Comparison of ENCODE assay signal across 30 cellular contexts in the genomic region with DNA sequence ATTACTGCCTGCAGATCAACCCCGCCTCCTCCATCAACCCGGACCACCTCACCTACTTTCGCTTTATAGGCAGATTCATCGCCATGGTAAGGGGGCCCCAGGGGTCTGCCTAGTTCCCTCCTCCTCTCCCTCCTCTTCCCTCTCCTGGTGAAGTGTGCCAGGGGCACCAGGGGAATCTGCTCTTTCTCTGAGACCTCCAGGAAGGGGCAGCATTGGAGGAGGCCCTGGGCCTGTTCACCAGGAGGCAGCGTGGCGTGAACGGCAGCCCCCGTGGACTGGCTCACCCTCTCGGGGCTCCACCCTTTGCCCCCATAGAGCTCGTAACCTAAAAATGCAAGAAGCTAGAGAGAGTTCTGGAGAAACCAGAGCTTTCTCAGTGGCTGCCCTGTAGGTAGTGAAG. TPM values are rescaled to one million over a fixed set of nuclear protein-coding genes. Genes with fewer than 3 reads are reported as not detected.
"Had no signal": no experiment of that assay in that cellular context is flagged by ENCODE, and none has a peak within 500 bp of the region (broad histone marks: within the 10 kb centered on the region; RNA-seq: fewer than 3 reads in every experiment).

No MANE protein-coding gene starts in this region.

- H3K4me1 ChIP-seq: body of pancreas, left lung, prostate gland had no signal

- H3K4me3 ChIP-seq: body of pancreas, cardiac muscle cell, heart right ventricle, left lung, ovary, prostate gland, suprapubic skin, vagina had no signal

- H3K27me3 Mint-ChIP-seq: activated B cell treated with CpG ODN at 0.5 μM for 24 hours; activated CD4-positive, alpha-beta T cell treated with anti-CD3 and anti-CD28 coated beads for 36 hours; activated naive CD8-positive, alpha-beta T cell treated with anti-CD3 and anti-CD28 coated beads, Interleukin-2, amount 10 ng/mL, durations not matched to agents 7 days and 5 days; dendritic cell treated with granulocyte-macrophage colony-stimulating factor and Interleukin-4, amounts not matched to agents 40 ng/mL and 50 ng/mL, for 4 days; stimulated activated naive CD8-positive, alpha-beta T cell treated with anti-CD3 and anti-CD28 coated beads, Interleukin-15, amount 100 ng/mL, for 72 hours; type B pancreatic cell had no signal

- H3K27ac ChIP-seq: body of pancreas, cardiac muscle cell, heart right ventricle, left lung, neutrophil, ovary, prostate gland, suprapubic skin, vagina had no signal

- DNase-seq: activated B cell treated with CpG ODN at 0.5 μM for 24 hours; activated CD4-positive, alpha-beta T cell treated with anti-CD3 and anti-CD28 coated beads for 36 hours; activated CD4-positive, alpha-beta T cell treated with anti-CD3 and anti-CD28 coated beads, Interleukin-2, amount 50 U/mL, for 4 hours; activated CD8-positive, alpha-beta memory T cell treated with anti-CD3 and anti-CD28 coated beads for 24 hours; activated CD8-positive, alpha-beta memory T cell treated with anti-CD3 and anti-CD28 coated beads, Interleukin-2, amount 50 U/mL, for 4 hours; activated naive CD4-positive, alpha-beta T cell treated with anti-CD3 and anti-CD28 coated beads for 36 hours; activated naive CD8-positive, alpha-beta T cell treated with anti-CD3 and anti-CD28 coated beads, Interleukin-2, amount 10 ng/mL, durations not matched to agents 7 days and 5 days; activated T-cell treated with anti-CD3 and anti-CD28 coated beads, Interleukin-2, amount 50 U/mL, for 4 hours; amniotic stem cell; body of pancreas; effector CD4-positive, alpha-beta T cell; erythroblast; foreskin fibroblast; heart right ventricle; kidney; left lung; natural killer cell; stimulated activated CD4-positive, alpha-beta T cell treated with anti-CD3 and anti-CD28 coated beads, Interleukin-4, amount 100 ng/mL, for 4 hours; stimulated activated naive CD8-positive, alpha-beta T cell treated with anti-CD3 and anti-CD28 coated beads, Interleukin-15, amount 100 ng/mL, for 72 hours had no signal

- H3K36me3 Mint-ChIP-seq: natural killer cell had no signal

- H3K27ac Mint-ChIP-seq: activated B cell treated with CpG ODN at 0.5 μM for 24 hours; activated CD4-positive, alpha-beta T cell treated with anti-CD3 and anti-CD28 coated beads for 36 hours; activated naive CD4-positive, alpha-beta T cell treated with anti-CD3 and anti-CD28 coated beads for 36 hours; activated naive CD8-positive, alpha-beta T cell treated with anti-CD3 and anti-CD28 coated beads, Interleukin-2, amount 10 ng/mL, durations not matched to agents 7 days and 5 days; dendritic cell treated with granulocyte-macrophage colony-stimulating factor and Interleukin-4, amounts not matched to agents 40 ng/mL and 50 ng/mL, for 4 days; mesothelial cell of epicardium; natural killer cell; stimulated activated naive CD8-positive, alpha-beta T cell treated with anti-CD3 and anti-CD28 coated beads, Interleukin-15, amount 100 ng/mL, for 72 hours; T-helper 1 cell treated with Interleukin-12 subunit alpha and Interleukin-12 subunit beta and Interleukin-4 antibody, amounts not matched to agents 30 μg/mL and 1 μg/mL, for 36 hours; type B pancreatic cell had no signal

- H3K4me3 Mint-ChIP-seq: activated B cell treated with CpG ODN at 0.5 μM for 24 hours; activated CD4-positive, alpha-beta T cell treated with anti-CD3 and anti-CD28 coated beads for 36 hours; activated naive CD4-positive, alpha-beta T cell treated with anti-CD3 and anti-CD28 coated beads for 36 hours; activated naive CD8-positive, alpha-beta T cell treated with anti-CD3 and anti-CD28 coated beads, Interleukin-2, amount 10 ng/mL, durations not matched to agents 7 days and 5 days; activated T-cell treated with anti-CD3 and anti-CD28 coated beads, Interleukin-2, amount 50 U/mL, for 4 hours; dendritic cell treated with granulocyte-macrophage colony-stimulating factor and Interleukin-4, amounts not matched to agents 40 ng/mL and 50 ng/mL, for 4 days; mesothelial cell of epicardium; natural killer cell; stimulated activated naive CD8-positive, alpha-beta T cell treated with anti-CD3 and anti-CD28 coated beads, Interleukin-15, amount 100 ng/mL, for 72 hours; T-helper 1 cell treated with Interleukin-12 subunit alpha and Interleukin-12 subunit beta and Interleukin-4 antibody, amounts not matched to agents 30 μg/mL and 1 μg/mL, for 36 hours; type B pancreatic cell had no signal

- H3K4me1 Mint-ChIP-seq: activated B cell treated with CpG ODN at 0.5 μM for 24 hours; activated CD4-positive, alpha-beta T cell treated with anti-CD3 and anti-CD28 coated beads for 36 hours; activated naive CD8-positive, alpha-beta T cell treated with anti-CD3 and anti-CD28 coated beads, Interleukin-2, amount 10 ng/mL, durations not matched to agents 7 days and 5 days; mesothelial cell of epicardium; natural killer cell; stimulated activated naive CD8-positive, alpha-beta T cell treated with anti-CD3 and anti-CD28 coated beads, Interleukin-15, amount 100 ng/mL, for 72 hours had no signal

- ATAC-seq: activated CD4-positive, alpha-beta T cell treated with anti-CD3 and anti-CD28 coated beads for 36 hours; activated T-cell treated with anti-CD3 and anti-CD28 coated beads, Interleukin-2, amount 50 U/mL, for 4 hours; body of pancreas; heart right ventricle; left lung; natural killer cell; stimulated activated naive CD8-positive, alpha-beta T cell treated with anti-CD3 and anti-CD28 coated beads, Interleukin-15, amount 100 ng/mL, for 72 hours had no signal

- H3K27me3 ChIP-seq: body of pancreas, cardiac muscle cell, heart right ventricle, left lung, neutrophil, ovary, suprapubic skin, vagina had no signal

- H3K36me3 ChIP-seq: ovary had no signal

- H3K9me3 Mint-ChIP-seq: activated B cell treated with CpG ODN at 0.5 μM for 24 hours; activated naive CD4-positive, alpha-beta T cell treated with anti-CD3 and anti-CD28 coated beads for 36 hours; activated naive CD8-positive, alpha-beta T cell treated with anti-CD3 and anti-CD28 coated beads, Interleukin-2, amount 10 ng/mL, durations not matched to agents 7 days and 5 days; activated T-cell treated with anti-CD3 and anti-CD28 coated beads, Interleukin-2, amount 50 U/mL, for 4 hours; dendritic cell treated with granulocyte-macrophage colony-stimulating factor and Interleukin-4, amounts not matched to agents 40 ng/mL and 50 ng/mL, for 4 days; mesothelial cell of epicardium; natural killer cell; stimulated activated naive CD8-positive, alpha-beta T cell treated with anti-CD3 and anti-CD28 coated beads, Interleukin-15, amount 100 ng/mL, for 72 hours; T-helper 1 cell treated with Interleukin-12 subunit alpha and Interleukin-12 subunit beta and Interleukin-4 antibody, amounts not matched to agents 30 μg/mL and 1 μg/mL, for 36 hours; type B pancreatic cell had no signal

- H3K9me3 ChIP-seq: body of pancreas, heart right ventricle, left lung, neutrophil, ovary, prostate gland, suprapubic skin, vagina had no signal

RNA-seq across cellular contexts. Expression of a gene that starts 17.1 kb away (rescaled TPM):
- total RNA-seq: lung microvascular endothelial cell had no signal
